Comparison of ENCODE assay signal across 1 cellular context in genomic region chr16:47493358-47494337, GRCh38.
TF ChIP-seq lines count a peak whose summit lies in the region.

No MANE protein-coding gene starts in this region.

TF ChIP-seq in SK-N-SH, 30 proteins besides CTCF, POLR2A, EP300 and RAD21 (continued from another document):
- no peak for TF ChIP-seq FOSL2 (IDR thresholded peaks at IDR 0.05; ENCODE audit: borderline replicate concordance, low read depth)
- TF ChIP-seq ZBTB33 (IDR thresholded peaks at IDR 0.05; ENCODE audit: borderline replicate concordance, low read depth) = no peak
- no peak for TF ChIP-seq TEAD4 (IDR thresholded peaks at IDR 0.05; ENCODE audit: borderline replicate concordance, insufficient read depth)
- TF ChIP-seq FOXJ3 (CRISPR knock-in tag; IDR thresholded peaks at IDR 0.05) = no peak
- no peak for TF ChIP-seq GATA2 (CRISPR knock-in tag; IDR thresholded peaks at IDR 0.05)
TF ChIP-seq in SK-N-SH: peak in this region for 0.
